ENCODE assay signal across 8 cellular contexts in the genomic region with DNA sequence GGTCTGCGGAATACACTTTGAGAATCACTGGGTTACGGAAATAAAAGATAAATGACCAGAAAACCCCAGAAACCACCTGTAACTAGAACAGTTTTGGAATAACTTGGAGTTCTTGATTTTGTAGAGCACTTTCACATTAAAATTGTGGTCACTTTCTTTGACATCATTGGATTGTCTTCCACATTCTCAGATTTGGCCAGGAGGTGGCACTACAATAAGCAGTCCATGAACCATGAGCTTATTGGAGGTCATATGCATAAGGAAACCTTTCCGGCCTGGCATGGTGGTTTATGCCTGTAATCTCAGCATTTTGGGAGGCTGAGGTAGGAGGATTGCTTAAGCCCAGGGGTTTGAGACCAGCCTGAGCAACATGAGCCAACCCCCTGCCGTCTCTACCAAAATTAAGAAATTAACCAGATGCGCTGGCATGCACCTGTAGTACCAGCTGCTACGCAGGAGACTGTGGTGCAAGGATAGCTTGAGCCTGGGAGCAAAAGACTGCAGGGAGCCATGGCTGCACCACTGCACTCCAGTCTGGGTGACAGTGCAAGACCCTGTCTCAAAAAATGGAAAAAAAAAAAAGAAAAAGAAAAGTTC.
DNase-seq lines count a peak whose midpoint lies in the region; ATAC-seq and TF ChIP-seq lines count a peak whose summit lies in the region.

No MANE protein-coding gene starts in this region.

- no peaks in the 10 kb centered on the region for H3K36me3 ChIP-seq in heart left ventricle
- H3K36me3 ChIP-seq in NT2/D1 (ENCODE audit: insufficient read depth, insufficient read length, low read length) = no peaks in the 10 kb centered on the region
- H3K36me3 ChIP-seq in left lung = no peaks in the 10 kb centered on the region

- H3K4me3 ChIP-seq in heart left ventricle (no peak overlapping the region), NT2/D1 (ENCODE audit: insufficient read length, low read depth) (no peak overlapping the region), astrocyte of the cerebellum (ENCODE audit: low read depth, low read length) (no peak overlapping the region), left lung (no peak overlapping the region)

- no peak for TF ChIP-seq POLR2A in heart left ventricle (IDR thresholded peaks at IDR 0.05)

- TF ChIP-seq CTCF in heart left ventricle (IDR thresholded peaks at IDR 0.05) = peak; percentile 16 to 57 (median 38)
- peak; percentile 50 for TF ChIP-seq CTCF in astrocyte of the cerebellum (IDR thresholded peaks at IDR 0.05; ENCODE audit: low read depth, low read length, missing control alignments)
- TF ChIP-seq CTCF in left lung (IDR thresholded peaks at IDR 0.05) = peak; percentile 27 to 59

- in situ Hi-C loops in astrocyte of the cerebellum (cut with HindIII; ENCODE audit: low sequenced_read_pairs) = no loop called here

- H3K27me3 ChIP-seq in heart left ventricle (peaks cover 0 to 2% (median 0%) of the 10 kb centered on the region in 9 donors), NT2/D1 (ENCODE audit: insufficient read depth, insufficient read length) (no peaks in the 10 kb centered on the region), left lung (no peaks in the 10 kb centered on the region)

- WGBS in heart left ventricle, 4 donors = 80 to 85% (median 83%) methylated on average over 6 of the region's 6 CpGs

- intact Hi-C loops in heart left ventricle (cut with DNase I) = loop anchor here in 2 of 10 donors (5.0 kb wide), 1 partner anchor 61 kb away; no protein-coding TSS in a partner anchor
- intact Hi-C loops in Right ventricle myocardium inferior (cut with DNase I) = loop anchor here (1.0 to 10.0 kb wide), 2 partner anchors 59 to 253 kb away; no protein-coding TSS in a partner anchor
- intact Hi-C loops in left lung (cut with DNase I) = no loop called here

- DNase-seq in heart left ventricle = no peak
- no peak for DNase-seq in Right ventricle myocardium inferior (ENCODE audit: missing footprints)
- DNase-seq in NT2/D1 (ENCODE audit: low read depth, low spot score) = peak; percentile 22
- no peak for DNase-seq in astrocyte of the cerebellum (ENCODE audit: low read depth)
- no peak for DNase-seq in left lung
- DNase-seq in stromal cell of bone marrow (ENCODE audit: low read depth) = peak; percentile 30
- no peak for DNase-seq in NCI-H187 (lab: John Stamatoyannopoulos, UW)

- ATAC-seq in heart left ventricle (peak in 1 of 4 donors; percentile 42), Right ventricle myocardium inferior (no peak), HG02623 (IDR thresholded peaks at IDR 0.05; ENCODE audit: unreplicated experiment) (peak; percentile 67), left lung (peak; percentile 82)

- no peak overlapping the region for H3K27ac ChIP-seq in heart left ventricle
- H3K27ac ChIP-seq in left lung = no peak overlapping the region

- no peaks in the 10 kb centered on the region for H3K4me1 ChIP-seq in heart left ventricle
- H3K4me1 ChIP-seq in NT2/D1 (ENCODE audit: insufficient read depth, insufficient read length) = no peaks in the 10 kb centered on the region
- no peaks in the 10 kb centered on the region for H3K4me1 ChIP-seq in left lung

- H3K9me3 ChIP-seq in heart left ventricle = no peaks in the 10 kb centered on the region
- no peaks in the 10 kb centered on the region for H3K9me3 ChIP-seq in NT2/D1 (ENCODE audit: insufficient read depth, low read length)
- no peaks in the 10 kb centered on the region for H3K9me3 ChIP-seq in left lung

- H3K9ac ChIP-seq in NT2/D1 (ENCODE audit: insufficient read length, low read depth) = no peak overlapping the region

Comparison
In these comparisons a context has a peak if more than half of its experiments do, and no peak if none do; other contexts are left out.
1. DNase-seq: peak in NT2/D1 (single experiment) and stromal cell of bone marrow (single experiment); none in heart left ventricle (0 of 5), Right ventricle myocardium inferior (single experiment), astrocyte of the cerebellum (single experiment), left lung (0 of 2) and NCI-H187 (0 of 2).
2. Peak in every context shown above with its lines, with median percentiles within 50 percentile points of each other: CTCF ChIP-seq.